8 cellular contexts compared by ENCODE assay signal in the genomic region with DNA sequence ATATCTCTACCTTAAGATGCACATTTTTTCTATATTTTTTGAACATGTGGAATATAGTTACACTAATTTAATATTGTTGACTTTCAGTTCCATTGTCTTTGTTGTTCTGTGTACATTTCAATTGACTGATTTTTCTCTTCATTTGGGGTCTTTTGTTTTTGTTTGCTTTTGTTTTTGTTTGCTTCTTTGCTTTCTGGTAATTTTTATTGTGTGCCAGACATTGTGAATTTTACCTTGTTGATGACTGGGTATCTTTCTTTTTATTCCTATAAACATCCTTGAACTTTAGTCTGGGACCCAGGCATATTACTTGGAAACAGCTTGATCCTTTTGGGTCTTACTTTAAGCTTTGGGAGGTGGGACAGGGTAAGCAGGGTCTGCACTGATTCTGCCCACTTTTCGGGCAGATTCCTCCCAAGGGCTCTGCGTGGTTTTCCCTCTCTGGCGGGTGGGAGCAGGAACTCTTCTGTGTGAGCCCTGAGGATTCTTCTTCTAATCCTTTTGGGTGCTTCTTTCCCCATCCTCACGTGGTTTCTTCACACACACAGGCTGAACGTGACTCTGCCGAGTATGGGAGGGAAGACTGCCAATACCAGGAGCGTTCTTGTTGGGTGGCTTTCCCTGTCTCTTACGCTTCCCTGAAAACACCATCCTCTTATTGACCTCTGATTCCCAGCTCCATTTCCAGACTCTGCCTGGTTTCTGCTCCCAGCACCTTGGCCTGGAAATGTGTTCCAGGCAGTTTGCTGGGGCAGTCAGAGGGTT.
DNase-seq lines count a peak whose midpoint lies in the region; ATAC-seq, FAIRE-seq and TF ChIP-seq lines count a peak whose summit lies in the region.
"Had no signal": no experiment of that assay in that cellular context is flagged by ENCODE, and none has a peak within 500 bp of the region (broad histone marks: within the 10 kb centered on the region; RNA-seq: fewer than 3 reads in every experiment).

No MANE protein-coding gene starts in this region.

- H3K9me3 Mint-ChIP-seq in GM23338: no peaks in the 10 kb centered on the region
- H3K9me3 Mint-ChIP-seq in endodermal cell: no peaks in the 10 kb centered on the region
- H3K9me3 Mint-ChIP-seq: nephron had no signal

- peaks cover 100% of the 10 kb centered on the region for H3K79me2 ChIP-seq in GM23338 (replicated peaks; ENCODE audit: insufficient read depth)

- H3K4me3 Mint-ChIP-seq in GM23338 (no peak overlapping the region), endodermal cell (no peak overlapping the region)
- H3K4me3 Mint-ChIP-seq: nephron had no signal

- 0 out of 2 replicates have a peak, but pooled peaks cover 2% of the 10 kb centered on the region for H4K20me1 ChIP-seq in GM23338 (replicated peaks; ENCODE audit: insufficient read depth)

- TF ChIP-seq CTCF in GM23338 (conservative IDR thresholded peaks at IDR 0.05; ENCODE audit: low read depth in 2 of 2) (no peak), endodermal cell (conservative IDR thresholded peaks at IDR 0.05) (no peak), D721Med (IDR thresholded peaks at IDR 0.05; ENCODE audit: insufficient read depth, missing control alignments) (no peak)

- H3K4me3 ChIP-seq in GM23338: no peak overlapping the region
- H3K4me3 ChIP-seq in endodermal cell (ENCODE audit: low read length): no peak overlapping the region

- no peaks in the 10 kb centered on the region for H3K27me3 ChIP-seq in GM23338 (ENCODE audit: insufficient read depth)
- H3K27me3 ChIP-seq in endodermal cell (ENCODE audit: control insufficient read depth, insufficient read depth, low read length, poor library complexity, severe bottlenecking): no peaks in the 10 kb centered on the region

- H3K27ac ChIP-seq in GM23338 (ENCODE audit: low read depth) (peak overlapping the region; percentile 64; the same call in 1 of the 2 replicates), endodermal cell (ENCODE audit: low read depth, low read length) (no peak overlapping the region)

- H3K4me1 Mint-ChIP-seq in GM23338 (peaks cover 74% of the 10 kb centered on the region), endodermal cell (peaks cover 33% of the 10 kb centered on the region)

- no peak overlapping the region for H3K9ac ChIP-seq in endodermal cell (ENCODE audit: extremely low read depth, low read length, poor library complexity, severe bottlenecking)

- no peaks in the 10 kb centered on the region for H3F3A ChIP-seq in GM23338 (replicated peaks; ENCODE audit: low read depth)

- no peaks in the 10 kb centered on the region for H3K9me2 ChIP-seq in GM23338 (ENCODE audit: insufficient read depth)

- H2AFZ ChIP-seq in GM23338: no peak overlapping the region

- H3K36me3 Mint-ChIP-seq in GM23338 (ENCODE audit: low read depth) (no peaks in the 10 kb centered on the region), endodermal cell (ENCODE audit: low read depth) (no peaks in the 10 kb centered on the region)

- 80 to 83% methylated on average over 7 to 8 of the region's 8 CpGs for WGBS in endodermal cell (ENCODE audit: insufficient coverage in 1 of 2, insufficient read length in 1 of 2), 2 experiments

- no peak for DNase-seq in GM23338 (ENCODE audit: low spot score)
- DNase-seq in NCI-H2227 treated with DMSO at 0.1 percent for 48 hours (lab: John Stamatoyannopoulos, UW): peak; percentile 29
- DNase-seq in endodermal cell: no peak
- peak; percentile 41 for DNase-seq in retina
- DNase-seq in D721Med (ENCODE audit: insufficient read length, low spot score): no peak
- DNase-seq in Kasumi-1 (lab: John Stamatoyannopoulos, UW): no peak

- ATAC-seq in GM23338 (0 out of 3 replicates have a peak, but pooled peaks have one; percentile 9), GM21367 (IDR thresholded peaks at IDR 0.05; ENCODE audit: unreplicated experiment) (no peak)

- H3K27ac Mint-ChIP-seq in GM23338 (peak overlapping the region; percentile 67), endodermal cell (peak overlapping the region; percentile 52)

- peak overlapping the region; percentile 22; the same call in 1 of the 2 replicates for H3K4me2 ChIP-seq in GM23338

- peaks cover 69% of the 10 kb centered on the region for H3K4me1 ChIP-seq in GM23338 (ENCODE audit: insufficient read depth)
- no peaks in the 10 kb centered on the region for H3K4me1 ChIP-seq in endodermal cell (ENCODE audit: control insufficient read depth, insufficient read depth, low read length)

- H3K27me3 Mint-ChIP-seq in GM23338 (ENCODE audit: insufficient read depth, low read depth, poor library complexity): peaks cover 6% of the 10 kb centered on the region
- H3K27me3 Mint-ChIP-seq in endodermal cell (ENCODE audit: insufficient read depth): no peaks in the 10 kb centered on the region

- H3K36me3 ChIP-seq in GM23338 (ENCODE audit: insufficient read depth) (no peaks in the 10 kb centered on the region), endodermal cell (ENCODE audit: control insufficient read depth, insufficient read depth, low read length) (no peaks in the 10 kb centered on the region)

- H3K9me3 ChIP-seq in endodermal cell (ENCODE audit: control insufficient read depth, low read length): no peaks in the 10 kb centered on the region

- no peak for FAIRE-seq in D721Med (lab: Jason Lieb, UNC)

TF ChIP-seq in GM23338, 12 proteins besides CTCF, POLR2A, EP300 and RAD21:
- TF ChIP-seq EZH2phosphoT487 (IDR thresholded peaks at IDR 0.05; ENCODE audit: unreplicated experiment): no peak
TF ChIP-seq in GM23338: peak in this region for 0.

Comparison
In these comparisons a context has a peak if more than half of its experiments do, and no peak if none do; other contexts are left out.
1. DNase-seq: peak in NCI-H2227 treated with DMSO at 0.1 percent for 48 hours (single experiment) and retina (single experiment); none in GM23338 (single experiment), endodermal cell (single experiment), D721Med (single experiment) and Kasumi-1 (0 of 2).